8 cellular contexts compared by ENCODE assay signal in the genomic region with DNA sequence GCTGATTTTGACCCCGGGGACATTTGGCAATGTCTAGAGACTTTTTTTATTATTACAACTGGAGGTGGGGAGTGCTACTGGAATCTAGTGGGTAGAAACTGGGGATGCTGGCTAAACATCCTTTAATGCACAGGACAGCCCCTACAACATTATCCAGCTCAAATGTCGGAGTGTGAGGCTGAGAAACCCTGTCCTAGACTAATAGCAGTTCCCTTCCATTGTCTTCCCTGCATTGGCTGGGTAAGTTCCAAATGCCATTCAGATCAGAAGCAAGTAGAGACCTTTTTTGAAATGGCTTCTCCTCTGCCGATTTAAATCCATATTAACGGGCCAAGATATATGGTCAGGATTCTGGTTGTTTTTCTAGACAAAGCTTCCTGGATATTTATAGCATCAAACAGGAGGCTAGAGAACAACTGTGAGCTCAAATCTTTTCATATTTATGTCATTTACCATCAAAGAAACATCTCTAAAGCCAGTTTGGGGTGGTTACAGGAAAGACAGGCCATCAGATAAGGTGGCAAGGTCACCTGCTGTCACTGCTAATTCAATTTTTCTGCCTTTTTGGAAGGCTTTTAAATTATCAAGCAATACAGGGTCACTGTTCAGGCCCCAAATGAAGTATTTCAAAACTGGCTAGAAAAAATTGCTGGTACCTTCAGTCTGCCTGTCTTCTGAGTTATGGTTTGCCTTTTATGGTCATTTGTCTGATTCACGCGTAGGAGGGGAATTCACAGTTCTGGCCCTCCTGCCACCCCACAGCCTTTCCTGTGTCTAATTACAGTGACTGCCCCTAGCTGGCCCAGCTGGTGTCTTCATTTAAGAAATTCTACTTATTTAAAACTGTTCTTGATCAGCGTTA. TPM values are rescaled to one million over a fixed set of nuclear protein-coding genes. Genes with fewer than 3 reads are reported as not detected.
DNase-seq lines count a peak whose midpoint lies in the region; ATAC-seq lines count a peak whose summit lies in the region.

No MANE protein-coding gene starts in this region.

- peaks cover 40% of the 10 kb centered on the region for H3K4me1 Mint-ChIP-seq in activated naive CD8-positive, alpha-beta T cell (ENCODE audit: low read depth)
- H3K4me1 Mint-ChIP-seq in stimulated activated naive B cell treated with anti-CD40 and anti-IgM and Interleukin-4, amounts not matched to agents 10 μg/mL and 1 μg/mL and 100 μg/mL, for 72 hours: peaks cover 26 to 47% of the 10 kb centered on the region in 2 donors

- DNase-seq in HCEC 1CT: peak; percentile 91
- DNase-seq in MV-4-11 (lab: John Stamatoyannopoulos, UW): peak; percentile 67
- peak; percentile 81 for DNase-seq in kidney tubule cell (ENCODE audit: low spot score)
- peak; percentile 73 for DNase-seq in stimulated activated naive B cell treated with anti-CD40 and anti-IgM and Interleukin-4, amounts not matched to agents 10 μg/mL and 1 μg/mL and 100 μg/mL, for 72 hours
- no peak for DNase-seq in KBM-7
- DNase-seq in mucosa of gallbladder (ENCODE audit: low spot score): no peak

- H3K36me3 Mint-ChIP-seq in activated naive CD8-positive, alpha-beta T cell: peaks cover 22% of the 10 kb centered on the region
- H3K36me3 Mint-ChIP-seq in stimulated activated naive B cell treated with anti-CD40 and anti-IgM and Interleukin-4, amounts not matched to agents 10 μg/mL and 1 μg/mL and 100 μg/mL, for 72 hours: peaks cover 48 to 63% of the 10 kb centered on the region in 2 donors

- H3K27ac Mint-ChIP-seq in activated naive CD8-positive, alpha-beta T cell: peak overlapping the region; percentile 66
- peak overlapping the region; percentile 95 for H3K27ac Mint-ChIP-seq in stimulated activated naive B cell treated with anti-CD40 and anti-IgM and Interleukin-4, amounts not matched to agents 10 μg/mL and 1 μg/mL and 100 μg/mL, for 72 hours

- ATAC-seq in GM18511 (IDR thresholded peaks at IDR 0.05; ENCODE audit: unreplicated experiment): peak; percentile 99
- ATAC-seq in stimulated activated naive B cell treated with anti-CD40 and anti-IgM and Interleukin-4, amounts not matched to agents 10 μg/mL and 1 μg/mL and 100 μg/mL, for 72 hours (replicated peaks): peak; percentile 98

- in situ Hi-C loops in KBM-7 (cut with MboI; ENCODE audit: low pct_unique_long_range_greater_than_20kb, low sequenced_read_pairs): no loop called here

- H3K27me3 Mint-ChIP-seq in activated naive CD8-positive, alpha-beta T cell: no peaks in the 10 kb centered on the region
- H3K27me3 Mint-ChIP-seq in stimulated activated naive B cell treated with anti-CD40 and anti-IgM and Interleukin-4, amounts not matched to agents 10 μg/mL and 1 μg/mL and 100 μg/mL, for 72 hours: no peaks in the 10 kb centered on the region

- H3K9me3 Mint-ChIP-seq in activated naive CD8-positive, alpha-beta T cell (ENCODE audit: low read depth): no peaks in the 10 kb centered on the region
- H3K9me3 Mint-ChIP-seq in stimulated activated naive B cell treated with anti-CD40 and anti-IgM and Interleukin-4, amounts not matched to agents 10 μg/mL and 1 μg/mL and 100 μg/mL, for 72 hours: peaks cover 2 to 7% of the 10 kb centered on the region in 2 donors

- H3K4me3 Mint-ChIP-seq in activated naive CD8-positive, alpha-beta T cell: peak overlapping the region; percentile 36
- H3K4me3 Mint-ChIP-seq in stimulated activated naive B cell treated with anti-CD40 and anti-IgM and Interleukin-4, amounts not matched to agents 10 μg/mL and 1 μg/mL and 100 μg/mL, for 72 hours: peak overlapping the region in 1 of 2 donors; percentile 43

RNA-seq across cellular contexts. Expression of gene AKAP5, which starts 20.1 kb away (rescaled TPM):
- 1.5 TPM for total RNA-seq in mucosa of gallbladder

RNA-seq across cellular contexts. Expression of gene MTHFD1, which starts 57.1 kb away (rescaled TPM):
- total RNA-seq in mucosa of gallbladder: 40.7 TPM

RNA-seq across cellular contexts. Expression of gene ZBTB25, which starts 58.4 kb away (rescaled TPM):
- 13.6 TPM for total RNA-seq in mucosa of gallbladder

RNA-seq across cellular contexts. Expression of gene ZBTB1, which starts 59.4 kb away (rescaled TPM):
- total RNA-seq in mucosa of gallbladder: 38.5 TPM

Comparison
In these comparisons a context has a peak if more than half of its experiments do, and no peak if none do; other contexts are left out.
1. DNase-seq: peak in HCEC 1CT (single experiment), MV-4-11 (single experiment), kidney tubule cell (single experiment) and stimulated activated naive B cell treated with anti-CD40 and anti-IgM and Interleukin-4, amounts not matched to agents 10 μg/mL and 1 μg/mL and 100 μg/mL, for 72 hours (single experiment); none in KBM-7 (single experiment) and mucosa of gallbladder (single experiment).